Comparison of ENCODE assay signal across 10 cellular contexts in genomic region chr16:68444058-68444657, GRCh38. TPM values are rescaled to one million over a fixed set of nuclear protein-coding genes. Genes with fewer than 3 reads are reported as not detected.
A peak's percentile ranks its signal among the peaks of the same experiment; 100 is the strongest.
DNase-seq lines count a peak whose midpoint lies in the region; ATAC-seq and TF ChIP-seq lines count a peak whose summit lies in the region.
"Had no signal": no experiment of that assay in that cellular context is flagged by ENCODE, and none has a peak within 500 bp of the region (broad histone marks: within the 10 kb centered on the region; RNA-seq: fewer than 3 reads in every experiment).

No MANE protein-coding gene starts in this region.

- no peak overlapping the region for H3K9ac ChIP-seq in liver (ENCODE audit: low read depth in 1 of 2, low read length in 2 of 2)

- H3K4me1 Mint-ChIP-seq in T-cell = peaks cover 14 to 24% (median 22%) of the 10 kb centered on the region in 3 donors

- POLR2A ChIA-PET in T-cell (lab: Charles Lee) = no interaction called here

- intact Hi-C loops in body of pancreas (cut with DNase I) = no loop called here

- TF ChIP-seq POLR2A in body of pancreas (IDR thresholded peaks at IDR 0.05) = no peak

- H3K9me3 ChIP-seq in body of pancreas (no peaks in the 10 kb centered on the region), liver (ENCODE audit: control insufficient read depth in 4 of 4, low read length in 3 of 4) (no peaks in the 10 kb centered on the region)

- H3K27me3 ChIP-seq in body of pancreas = no peaks in the 10 kb centered on the region
- peaks cover 0 to 7% (median 1%) of the 10 kb centered on the region in 4 donors for H3K27me3 ChIP-seq in liver (ENCODE audit: control insufficient read depth in 4 of 4, insufficient read depth in 4 of 4, low read length in 3 of 4)

- H3K9me3 Mint-ChIP-seq in T-cell = no peaks in the 10 kb centered on the region

- TF ChIP-seq CTCF in body of pancreas (IDR thresholded peaks at IDR 0.05) (no peak), liver (IDR thresholded peaks at IDR 0.05; ENCODE audit: low read depth, low read length, missing input control) (no peak)

- H3K4me1 ChIP-seq in body of pancreas (peaks cover 18% of the 10 kb centered on the region), liver (ENCODE audit: control insufficient read depth in 4 of 4, insufficient read depth in 4 of 4, low read length in 3 of 4) (peaks cover 12 to 22% (median 17%) of the 10 kb centered on the region in 4 donors)

- H3K4me3 ChIP-seq in body of pancreas = no peak overlapping the region
- H3K4me3 ChIP-seq in liver (ENCODE audit: low read depth in 1 of 3, low read length in 3 of 3) = no peak overlapping the region

- peak in 1 of 2 donors; percentile 36 for TF ChIP-seq RAD21 in liver (IDR thresholded peaks at IDR 0.05)

- no peaks in the 10 kb centered on the region for H3K36me3 Mint-ChIP-seq in T-cell

- H3K27me3 Mint-ChIP-seq in T-cell = peaks cover 19 to 50% of the 10 kb centered on the region in 2 donors

- H3K36me3 ChIP-seq in body of pancreas (replicated peaks in 1 of 2; ENCODE audit: insufficient read depth in 1 of 2, low read depth in 2 of 2) (no peaks in the 10 kb centered on the region), liver (ENCODE audit: control insufficient read depth in 4 of 4, insufficient read depth in 3 of 4, low read depth in 1 of 4, low read length in 3 of 4) (no peaks in the 10 kb centered on the region)

- ATAC-seq in body of pancreas (no peak), GM21576 (IDR thresholded peaks at IDR 0.05; ENCODE audit: unreplicated experiment) (no peak), HG03095 (IDR thresholded peaks at IDR 0.05; ENCODE audit: unreplicated experiment) (no peak), T-cell (replicated peaks in 1 of 4) (no peak)

- 30 to 50% methylated on average over 3 of the region's 3 CpGs for WGBS in body of pancreas, 2 donors
- 29% methylated on average over 3 of the region's 3 CpGs for WGBS in liver

- DNase-seq in COLO829 (ENCODE audit: low spot score) (peak; percentile 13), HT-29 (ENCODE audit: low spot score) (peak; percentile 55), body of pancreas (peak; percentile 35 to 58 (median 46)), T-cell (no peak), SIG-M5 treated with dmso at 0.1 percent for 504 hours (lab: John Stamatoyannopoulos, UW; ENCODE audit: unreplicated experiment) (no peak)
- DNase-seq: foreskin melanocyte had no signal

- no peak overlapping the region for H3K4me3 Mint-ChIP-seq in T-cell

- no peak overlapping the region for H3K27ac Mint-ChIP-seq in T-cell

- CTCF ChIA-PET in T-cell (lab: Charles Lee) = interaction anchor here in 1 of 2 donors (0.6 to 0.7 kb wide), 2 partner anchors 25 to 30 kb away, joined by 3 read pairs; no protein-coding TSS in a partner anchor

- no peak overlapping the region for H3K27ac ChIP-seq in body of pancreas
- no peak overlapping the region for H3K27ac ChIP-seq in liver (ENCODE audit: low read depth in 1 of 2, low read length in 2 of 2)

TF ChIP-seq in liver, 16 proteins besides CTCF, POLR2A, EP300 and RAD21:
- TF ChIP-seq REST (IDR thresholded peaks at IDR 0.05) = peak; percentile 99
- no peak for TF ChIP-seq ZBTB33 (IDR thresholded peaks at IDR 0.05)
- no peak for TF ChIP-seq GABPA (IDR thresholded peaks at IDR 0.05 in 1 of 2, conservative IDR thresholded peaks at IDR 0.05 in 1 of 2)
- no peak for TF ChIP-seq HNF4G (IDR thresholded peaks at IDR 0.05)

RNA-seq across cellular contexts. Expression of gene SMPD3, which starts 4.2 kb away (rescaled TPM):
- 45.7 and 50.7 TPM in 2 replicates for total RNA-seq in HT-29 (2014; rRNA removed; shearing (Covaris generic))
- total RNA-seq in body of pancreas = 1 to 10 TPM; 1.3 to 4.6 TPM
- 10 to 100 TPM in 1 of 2 donors, under 1 TPM in 1; 0.33 to 10.6 TPM for total RNA-seq in liver
- 1 to 10 TPM in 1 of 2 donors, under 1 TPM in 1; 0.92 to 4.6 TPM for polyA plus RNA-seq in liver
- 1 to 10 TPM in 4 of 5 donors, under 1 TPM in 1; 0.93 to 2.3 (median 1.7) TPM for total RNA-seq in T-cell
- total RNA-seq: osteocyte had no signal

Comparison
In these comparisons a context has a peak if more than half of its experiments do, and no peak if none do; other contexts are left out.
1. DNase-seq: peak in COLO829 (single experiment), HT-29 (single experiment) and body of pancreas (4 of 4); none in T-cell (0 of 34) and SIG-M5 treated with dmso at 0.1 percent for 504 hours (single experiment).